ENCODE assay signal across 15 cellular contexts in the genomic region with DNA sequence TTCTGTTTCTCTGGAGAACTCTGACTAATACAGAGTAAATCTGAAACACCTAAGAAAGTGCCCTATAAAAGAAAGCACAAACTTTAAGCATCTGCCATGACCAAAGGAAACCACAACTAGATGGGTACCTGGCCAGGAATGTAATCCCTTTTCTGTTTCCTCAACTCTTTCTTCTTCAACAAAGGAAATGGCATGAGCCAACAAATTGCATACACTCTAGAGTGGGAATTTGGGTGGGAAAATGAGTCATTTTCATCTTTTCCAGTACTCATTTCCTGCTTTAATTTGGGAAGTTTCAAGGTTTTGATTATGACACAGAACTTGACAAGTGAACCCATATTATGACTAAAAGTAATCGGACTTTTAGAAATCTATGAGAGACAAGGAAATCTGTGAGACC.
DNase-seq lines count a peak whose midpoint lies in the region; ATAC-seq and TF ChIP-seq lines count a peak whose summit lies in the region.
"Had no signal": no experiment of that assay in that cellular context is flagged by ENCODE, and none has a peak within 500 bp of the region (broad histone marks: within the 10 kb centered on the region; RNA-seq: fewer than 3 reads in every experiment).

No MANE protein-coding gene starts in this region.

- H3K36me3 ChIP-seq in adrenal gland (replicated peaks in 1 of 2), result no peaks in the 10 kb centered on the region

- DNase-seq in Daoy (ENCODE audit: low read depth), result peak; percentile 52
- DNase-seq in NCI-H226, result peak; percentile 54
- peak; percentile 31 for DNase-seq in astrocyte of the hippocampus (ENCODE audit: low read depth, low spot score)
- peak; percentile 1 for DNase-seq in fibroblast of mammary gland (ENCODE audit: low read depth)
- no peak for DNase-seq in adrenal gland
- DNase-seq in HPDE6-E6E7 (ENCODE audit: extremely low spot score), result no peak
- DNase-seq: ACHN; CD4-positive, CD25-positive, alpha-beta regulatory T cell; DMS53; H7 had no signal

- TF ChIP-seq POLR2A in adrenal gland (IDR thresholded peaks at IDR 0.05), result no peak

- H3K27me3 ChIP-seq in adrenal gland, result no peaks in the 10 kb centered on the region
- H3K27me3 ChIP-seq: BLaER1 treated with 17β-estradiol and CSF1 and Interleukin-3, amounts not matched to agents 10 nM and 100 nM had no signal

- WGBS in adrenal gland, 4 donors, result 67 to 83% (median 72%) methylated on average over 1 of the region's 1 CpG

- TF ChIP-seq CTCF in fibroblast of mammary gland (conservative IDR thresholded peaks at IDR 0.05; ENCODE audit: control insufficient read depth, insufficient read depth, low read depth, low read length) (no peak), adrenal gland (IDR thresholded peaks at IDR 0.05) (no peak)

- H3K4me3 ChIP-seq in fibroblast of mammary gland (ENCODE audit: control insufficient read depth, low read depth, low read length) (no peak overlapping the region), adrenal gland (no peak overlapping the region)
- H3K4me3 ChIP-seq: BLaER1 treated with 17β-estradiol and CSF1 and Interleukin-3, amounts not matched to agents 10 nM and 100 nM; GM12878; GM23338; K562 had no signal

- ATAC-seq in GM21786 (IDR thresholded peaks at IDR 0.05; ENCODE audit: unreplicated experiment), result no peak
- ATAC-seq: GM12878, GM23338, K562 had no signal

- H3K4me1 ChIP-seq in adrenal gland (replicated peaks in 1 of 2), result no peaks in the 10 kb centered on the region
- H3K4me1 ChIP-seq: BLaER1 treated with 17β-estradiol and CSF1 and Interleukin-3, amounts not matched to agents 10 nM and 100 nM had no signal

- intact Hi-C loops in adrenal gland (cut with DNase I), result no loop called here

- H3K27ac ChIP-seq in adrenal gland, result no peak overlapping the region
- H3K27ac ChIP-seq: BLaER1 treated with 17β-estradiol and CSF1 and Interleukin-3, amounts not matched to agents 10 nM and 100 nM had no signal

- no peaks in the 10 kb centered on the region for H3K9me3 ChIP-seq in adrenal gland (replicated peaks in 1 of 3)

Comparison
In these comparisons a context has a peak if more than half of its experiments do, and no peak if none do; other contexts are left out.
1. DNase-seq: peak in Daoy (single experiment), NCI-H226 (single experiment), astrocyte of the hippocampus (single experiment) and fibroblast of mammary gland (single experiment); none in adrenal gland (0 of 7) and HPDE6-E6E7 (single experiment).